7 cellular contexts compared by ENCODE assay signal in genomic region chr21:10616535-10616934, GRCh38.
"Had no signal": no experiment of that assay in that cellular context is flagged by ENCODE, and none has a peak within 500 bp of the region (broad histone marks: within the 10 kb centered on the region; RNA-seq: fewer than 3 reads in every experiment).

No MANE protein-coding gene starts in this region.

- DNase-seq: H9, HCEC 1CT, IMR-90 had no signal

- FAIRE-seq: H1, H54, HTR-8/SVneo had no signal

- ATAC-seq: GM23338 had no signal
